Comparison of ENCODE assay signal across 8 cellular contexts in genomic region chr4:22434895-22435294, GRCh38.
A peak's percentile ranks its signal among the peaks of the same experiment; 100 is the strongest.
DNase-seq lines count a peak whose midpoint lies in the region; ATAC-seq and TF ChIP-seq lines count a peak whose summit lies in the region.

No MANE protein-coding gene starts in this region.

- TF ChIP-seq CTCF in neural crest cell (conservative IDR thresholded peaks at IDR 0.05) = peak; percentile 52

- no peak overlapping the region for H3K27ac Mint-ChIP-seq in activated CD4-positive, alpha-beta T cell treated with anti-CD3 and anti-CD28 coated beads for 36 hours
- no peak overlapping the region for H3K27ac Mint-ChIP-seq in neural crest cell (ENCODE audit: unreplicated experiment)

- DNase-seq in activated CD4-positive, alpha-beta T cell treated with anti-CD3 and anti-CD28 coated beads for 36 hours = peak; percentile 27
- DNase-seq in activated CD4-positive, alpha-beta T cell treated with anti-CD3 and anti-CD28 coated beads for 1 hour = no peak
- peak; percentile 17 for DNase-seq in NCI-H226
- peak; percentile 27 to 35 for DNase-seq in erythroblast (lab: John Stamatoyannopoulos, UW)
- DNase-seq in neural crest cell (ENCODE audit: low read depth, low spot score) = peak; percentile 18
- no peak for DNase-seq in OCI-M2 (lab: John Stamatoyannopoulos, UW; ENCODE audit: unreplicated experiment)
- no peak for DNase-seq in activated T-cell treated with anti-CD3 and anti-CD28 coated beads, Interleukin-2, amount 50 U/mL, for 1 hour

- H3K36me3 Mint-ChIP-seq in activated CD4-positive, alpha-beta T cell treated with anti-CD3 and anti-CD28 coated beads for 36 hours (ENCODE audit: low read depth) = peaks cover 27% of the 10 kb centered on the region
- H3K36me3 Mint-ChIP-seq in neural crest cell (ENCODE audit: low read depth) = peaks cover 25% of the 10 kb centered on the region

- no peak for TF ChIP-seq POLR2A in erythroblast (IDR thresholded peaks at IDR 0.05; ENCODE audit: low read length)

- CTCF ChIA-PET in activated CD4-positive, alpha-beta T cell treated with anti-CD3 and anti-CD28 coated beads for 36 hours (lab: Charles Lee) = interaction anchor here (1.2 kb wide), 1 partner anchor 17 kb away, joined by 3 read pairs; no protein-coding TSS in a partner anchor

- no peak overlapping the region for H3K4me3 Mint-ChIP-seq in activated CD4-positive, alpha-beta T cell treated with anti-CD3 and anti-CD28 coated beads for 36 hours
- H3K4me3 Mint-ChIP-seq in neural crest cell = no peak overlapping the region

- intact Hi-C loops in activated CD4-positive, alpha-beta T cell treated with anti-CD3 and anti-CD28 coated beads for 36 hours (cut with DNase I, micrococcal nuclease) = no loop called here

- ATAC-seq in activated CD4-positive, alpha-beta T cell treated with anti-CD3 and anti-CD28 coated beads for 36 hours = no peak
- no peak for ATAC-seq in GM21528 (IDR thresholded peaks at IDR 0.05; ENCODE audit: low FRiP score, unreplicated experiment)

- POLR2A ChIA-PET in activated CD4-positive, alpha-beta T cell treated with anti-CD3 and anti-CD28 coated beads for 36 hours (lab: Charles Lee) = no interaction called here

- H3K27me3 Mint-ChIP-seq in activated CD4-positive, alpha-beta T cell treated with anti-CD3 and anti-CD28 coated beads for 36 hours = no peaks in the 10 kb centered on the region
- H3K27me3 Mint-ChIP-seq in neural crest cell (ENCODE audit: low read depth) = no peaks in the 10 kb centered on the region

- H3K9me3 Mint-ChIP-seq in activated CD4-positive, alpha-beta T cell treated with anti-CD3 and anti-CD28 coated beads for 36 hours (ENCODE audit: low read depth) = peaks cover 2% of the 10 kb centered on the region
- H3K9me3 Mint-ChIP-seq in neural crest cell = peaks cover 3% of the 10 kb centered on the region

- H3K4me1 Mint-ChIP-seq in activated CD4-positive, alpha-beta T cell treated with anti-CD3 and anti-CD28 coated beads for 36 hours = no peaks in the 10 kb centered on the region
- H3K4me1 Mint-ChIP-seq in neural crest cell = peaks cover 4% of the 10 kb centered on the region

Comparison
In these comparisons a context has a peak if more than half of its experiments do, and no peak if none do; other contexts are left out.
1. DNase-seq: peak in activated CD4-positive, alpha-beta T cell treated with anti-CD3 and anti-CD28 coated beads for 36 hours (single experiment), NCI-H226 (single experiment), erythroblast (2 of 2) and neural crest cell (single experiment); none in activated CD4-positive, alpha-beta T cell treated with anti-CD3 and anti-CD28 coated beads for 1 hour (single experiment), OCI-M2 (single experiment) and activated T-cell treated with anti-CD3 and anti-CD28 coated beads, Interleukin-2, amount 50 U/mL, for 1 hour (single experiment).